ENCODE assay signal across 20 cellular contexts in genomic region chr22:40002935-40003715, GRCh38. TPM values are rescaled to one million over a fixed set of nuclear protein-coding genes. Genes with fewer than 3 reads are reported as not detected.
"Had no signal": no experiment of that assay in that cellular context is flagged by ENCODE, and none has a peak within 500 bp of the region (broad histone marks: within the 10 kb centered on the region; RNA-seq: fewer than 3 reads in every experiment).

No MANE protein-coding gene starts in this region.

- H3K27me3 ChIP-seq: ovary had no signal

- H3K9me3 ChIP-seq: heart left ventricle, left lung, mucosa of descending colon, ovary, suprapubic skin, upper lobe of right lung had no signal

- FAIRE-seq: colon, endothelial cell of umbilical vein, frontal cortex, islet of Langerhans had no signal

- H3K4me3 ChIP-seq: heart left ventricle, left lung, mucosa of descending colon, ovary, suprapubic skin, upper lobe of right lung had no signal

- H3K4me3 Mint-ChIP-seq: activated naive CD4-positive, alpha-beta T cell treated with anti-CD3 and anti-CD28 coated beads for 36 hours; activated T-helper 17 cell treated with anti-CD3 and anti-CD28 coated beads, Interleukin-2, amount 50 U/mL, for 72 hours had no signal

- H3K9me3 Mint-ChIP-seq: activated naive CD4-positive, alpha-beta T cell treated with anti-CD3 and anti-CD28 coated beads for 36 hours; activated T-helper 17 cell treated with anti-CD3 and anti-CD28 coated beads, Interleukin-2, amount 50 U/mL, for 72 hours had no signal

- DNase-seq: activated CD4-positive, alpha-beta T cell treated with anti-CD3 and anti-CD28 coated beads, Interleukin-2, amount 50 U/mL, for 1 hour; activated CD4-positive, CD25-positive, alpha-beta regulatory T cell; activated naive CD4-positive, alpha-beta T cell treated with anti-CD3 and anti-CD28 coated beads for 36 hours; activated T-cell treated with anti-CD3 and anti-CD28 coated beads for 4 hours; heart left ventricle; left lung; ovary; stimulated activated CD4-positive, alpha-beta T cell treated with anti-CD3 and anti-CD28 coated beads, Interleukin-4, amount 100 ng/mL, for 1 hour; stimulated activated CD8-positive, alpha-beta memory T cell treated with anti-CD3 and anti-CD28 coated beads, Interleukin-4, amount 100 ng/mL, for 48 hours; stimulated activated naive CD8-positive, alpha-beta T cell treated with anti-CD3 and anti-CD28 coated beads, Interleukin-15, Interleukin-2, amounts not matched to agents 100 U/mL and 50 U/mL, for 24 hours; upper lobe of right lung had no signal

- H3K27ac ChIP-seq: heart left ventricle, left lung, ovary, suprapubic skin, upper lobe of right lung had no signal

- H3K4me1 Mint-ChIP-seq: activated T-helper 17 cell treated with anti-CD3 and anti-CD28 coated beads, Interleukin-2, amount 50 U/mL, for 72 hours had no signal

- H3K4me1 ChIP-seq: upper lobe of right lung had no signal

- H3K27ac Mint-ChIP-seq: activated naive CD4-positive, alpha-beta T cell treated with anti-CD3 and anti-CD28 coated beads for 36 hours; activated T-helper 17 cell treated with anti-CD3 and anti-CD28 coated beads, Interleukin-2, amount 50 U/mL, for 72 hours had no signal

- H3K36me3 ChIP-seq: heart left ventricle, left lung, ovary, suprapubic skin, upper lobe of right lung had no signal

RNA-seq across cellular contexts. Expression of gene FAM83F, which starts 8.4 kb away (rescaled TPM):
- total RNA-seq: endothelial cell of umbilical vein had no signal
- polyA plus RNA-seq: endothelial cell of umbilical vein had no signal

RNA-seq across cellular contexts. Expression of gene TMA7B, which starts 42.9 kb away (rescaled TPM):
- total RNA-seq: cardiac septum, endothelial cell of umbilical vein, frontal cortex, ovary had no signal
- polyA plus RNA-seq: endothelial cell of umbilical vein, heart left ventricle, neural cell, ovary had no signal
